Comparison of ENCODE assay signal across 17 cellular contexts in the genomic region with DNA sequence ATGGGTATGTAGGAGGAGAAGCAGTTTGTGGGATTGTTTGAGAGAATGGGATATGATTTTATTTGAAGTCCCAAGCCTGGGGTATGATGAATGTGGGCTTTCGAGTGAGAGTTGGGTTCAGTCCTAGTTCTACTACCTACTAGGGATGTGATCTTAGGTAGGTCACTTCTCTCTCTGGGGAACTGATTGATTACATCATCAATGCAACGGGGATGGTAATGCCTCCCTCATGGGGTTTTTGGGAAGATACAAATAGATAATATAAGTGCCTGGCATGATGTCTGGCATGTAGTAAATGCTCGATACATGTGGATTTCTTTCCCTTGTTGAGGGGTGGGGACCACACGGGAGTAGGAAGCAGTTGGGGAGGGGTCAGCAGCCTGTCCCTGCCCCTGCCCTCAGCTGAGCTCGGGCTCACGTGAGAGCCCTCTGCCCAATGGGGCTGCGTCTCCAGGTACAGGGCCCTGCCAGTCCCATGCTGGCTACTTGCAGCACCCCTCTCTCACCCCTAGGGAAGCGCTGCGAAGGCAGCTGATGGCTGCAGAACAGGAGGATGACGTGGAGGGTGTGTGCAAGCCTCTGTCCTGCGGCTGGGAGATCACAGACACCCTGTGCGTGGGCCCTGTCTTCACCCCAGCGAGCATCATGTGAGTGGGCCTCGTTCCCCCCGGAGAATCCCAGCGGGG. TPM values are rescaled to one million over a fixed set of nuclear protein-coding genes. Genes with fewer than 3 reads are reported as not detected.
A peak's percentile ranks its signal among the peaks of the same experiment; 100 is the strongest.
DNase-seq lines count a peak whose midpoint lies in the region; ATAC-seq, FAIRE-seq and TF ChIP-seq lines count a peak whose summit lies in the region.
"Had no signal": no experiment of that assay in that cellular context is flagged by ENCODE, and none has a peak within 500 bp of the region (broad histone marks: within the 10 kb centered on the region; RNA-seq: fewer than 3 reads in every experiment).

No MANE protein-coding gene starts in this region.

- H3K27me3 Mint-ChIP-seq in activated T-helper 17 cell treated with anti-CD3 and anti-CD28 coated beads, Interleukin-2, amount 50 U/mL, for 72 hours: no peaks in the 10 kb centered on the region
- H3K27me3 Mint-ChIP-seq: CD4-positive, alpha-beta T cell had no signal

- no peaks in the 10 kb centered on the region for H3K36me3 ChIP-seq in keratinocyte (ENCODE audit: control insufficient read depth in 2 of 2, extremely low read depth in 1 of 2, insufficient read depth in 2 of 2, low read length in 2 of 2)
- H3K36me3 ChIP-seq: esophagus squamous epithelium, sigmoid colon had no signal

- H3K9ac ChIP-seq in keratinocyte (ENCODE audit: control insufficient read depth, extremely low read depth, insufficient read depth, low read length): no peak overlapping the region

- TF ChIP-seq POLR2A in GM12891 (IDR thresholded peaks at IDR 0.05; ENCODE audit: low read depth, low read length): no peak

- H3K9me1 ChIP-seq in keratinocyte (ENCODE audit: control insufficient read depth, extremely low read depth, insufficient read depth, low read length): no peaks in the 10 kb centered on the region

- dilution Hi-C loops in keratinocyte (cut with MboI; ENCODE audit: extremely low pct_ligation_motif_present, low sequenced_read_pairs): no loop called here

- POLR2A ChIA-PET in GM10248 (lab: Yijun Ruan, JAX): no interaction called here

- no peaks in the 10 kb centered on the region for H4K20me1 ChIP-seq in keratinocyte (ENCODE audit: control insufficient read depth, extremely low read depth, insufficient read depth, low read length)

- no peak overlapping the region for H3K27ac ChIP-seq in keratinocyte (ENCODE audit: control insufficient read depth, insufficient read depth, low read length)
- H3K27ac ChIP-seq: esophagus squamous epithelium, sigmoid colon had no signal

- no peak overlapping the region for H3K4me3 Mint-ChIP-seq in activated T-helper 17 cell treated with anti-CD3 and anti-CD28 coated beads, Interleukin-2, amount 50 U/mL, for 72 hours
- H3K4me3 Mint-ChIP-seq: activated naive CD4-positive, alpha-beta T cell treated with anti-CD3 and anti-CD28 coated beads for 36 hours; CD4-positive, alpha-beta T cell; immature natural killer cell; T-helper 1 cell treated with Interleukin-12 subunit alpha and Interleukin-12 subunit beta and Interleukin-4 antibody, amounts not matched to agents 30 μg/mL and 1 μg/mL, for 36 hours had no signal

- H3K4me3 ChIP-seq in keratinocyte (ENCODE audit: control insufficient read depth in 2 of 3, extremely low read depth in 1 of 3, insufficient read depth in 2 of 3, low read depth in 1 of 3, low read length in 3 of 3): no peak overlapping the region
- H3K4me3 ChIP-seq: esophagus squamous epithelium, sigmoid colon had no signal

- TF ChIP-seq CTCF in GM10248 (IDR thresholded peaks at IDR 0.05; ENCODE audit: control extremely low read depth, extremely low read depth, low read depth, missing control alignments) (peak; percentile 20), keratinocyte (optimal IDR thresholded peaks at IDR 0.05 in 1 of 3, IDR thresholded peaks at IDR 0.05 in 1 of 3, conservative IDR thresholded peaks at IDR 0.05 in 1 of 3; ENCODE audit: extremely low read depth in 1 of 3, insufficient read depth in 2 of 3, low read length in 3 of 3) (peak in 2 of 3 experiments; percentile 14 to 25)

- DNase-seq in GM10248 (ENCODE audit: extremely low spot score) (peak; percentile 42), H4 (ENCODE audit: low spot score) (peak; percentile 2), keratinocyte (ENCODE audit: low read depth, low spot score) (no peak), GM12891 (ENCODE audit: insufficient read length, low spot score) (no peak), COLO668 (lab: John Stamatoyannopoulos, UW; ENCODE audit: unreplicated experiment) (no peak), NCI-H1436 treated with DMSO at 0.1 percent for 48 hours (lab: John Stamatoyannopoulos, UW) (no peak), GM19238 (ENCODE audit: insufficient read length, low spot score) (no peak)
- DNase-seq: activated CD4-positive, alpha-beta T cell treated with anti-CD3 and anti-CD28 coated beads, Interleukin-2, amount 50 U/mL, for 4 hours; activated naive CD4-positive, alpha-beta T cell treated with anti-CD3 and anti-CD28 coated beads for 36 hours; CD4-positive, alpha-beta T cell; esophagus squamous epithelium; immature natural killer cell; NCI-H2029; sigmoid colon had no signal

- no peaks in the 10 kb centered on the region for H3K9me3 Mint-ChIP-seq in activated T-helper 17 cell treated with anti-CD3 and anti-CD28 coated beads, Interleukin-2, amount 50 U/mL, for 72 hours
- H3K9me3 Mint-ChIP-seq: activated naive CD4-positive, alpha-beta T cell treated with anti-CD3 and anti-CD28 coated beads for 36 hours; CD4-positive, alpha-beta T cell; immature natural killer cell; T-helper 1 cell treated with Interleukin-12 subunit alpha and Interleukin-12 subunit beta and Interleukin-4 antibody, amounts not matched to agents 30 μg/mL and 1 μg/mL, for 36 hours had no signal

- H3K9me3 ChIP-seq in keratinocyte (ENCODE audit: control insufficient read depth, low read depth, low read length): no peaks in the 10 kb centered on the region
- H3K9me3 ChIP-seq: esophagus squamous epithelium, sigmoid colon had no signal

- no peak overlapping the region for H3K4me2 ChIP-seq in keratinocyte (ENCODE audit: control insufficient read depth, extremely low read depth, insufficient read depth, low read depth, low read length)

- ATAC-seq in activated T-helper 17 cell treated with anti-CD3 and anti-CD28 coated beads, Interleukin-2, amount 50 U/mL, for 72 hours (replicated peaks): no peak

- no peaks in the 10 kb centered on the region for H3K4me1 Mint-ChIP-seq in activated T-helper 17 cell treated with anti-CD3 and anti-CD28 coated beads, Interleukin-2, amount 50 U/mL, for 72 hours
- H3K4me1 Mint-ChIP-seq: immature natural killer cell had no signal

- no peaks in the 10 kb centered on the region for H3K79me2 ChIP-seq in keratinocyte (ENCODE audit: control insufficient read depth, insufficient read depth, low read length)

- no peaks in the 10 kb centered on the region for H3K36me3 Mint-ChIP-seq in activated T-helper 17 cell treated with anti-CD3 and anti-CD28 coated beads, Interleukin-2, amount 50 U/mL, for 72 hours (ENCODE audit: low read depth)

- peak overlapping the region; percentile 39 for H3K27ac Mint-ChIP-seq in activated T-helper 17 cell treated with anti-CD3 and anti-CD28 coated beads, Interleukin-2, amount 50 U/mL, for 72 hours
- H3K27ac Mint-ChIP-seq: activated naive CD4-positive, alpha-beta T cell treated with anti-CD3 and anti-CD28 coated beads for 36 hours; CD4-positive, alpha-beta T cell had no signal

- FAIRE-seq in keratinocyte (lab: Jason Lieb, UNC) (no peak), GM12891 (lab: Jason Lieb, UNC) (no peak)
- FAIRE-seq: H54 had no signal

- CTCF ChIA-PET in GM10248 (lab: Yijun Ruan, JAX): interaction anchor here (1.1 to 6.9 kb wide), 4 partner anchors 7 to 33 kb away, joined by 4 to 44 read pairs (median 10); no protein-coding TSS in a partner anchor

- H2AFZ ChIP-seq in keratinocyte (ENCODE audit: control insufficient read depth, low read length): no peak overlapping the region

- H3K4me1 ChIP-seq in keratinocyte (ENCODE audit: control insufficient read depth, extremely low read depth, insufficient read depth, low read length): peaks cover 18% of the 10 kb centered on the region
- H3K4me1 ChIP-seq: sigmoid colon had no signal

- no peaks in the 10 kb centered on the region for H3K27me3 ChIP-seq in keratinocyte (ENCODE audit: control insufficient read depth, extremely low read depth, insufficient read depth, low read length)
- H3K27me3 ChIP-seq: esophagus squamous epithelium, sigmoid colon had no signal

TF ChIP-seq in GM12891, 5 proteins besides CTCF, POLR2A, EP300 and RAD21:
- TF ChIP-seq SPI1 (IDR thresholded peaks at IDR 0.05; ENCODE audit: low read depth, low read length) (no peak), PAX5 (IDR thresholded peaks at IDR 0.05; ENCODE audit: insufficient read depth, low read length, severe bottlenecking) (no peak), TAF1 (IDR thresholded peaks at IDR 0.05; ENCODE audit: low read depth, low read length) (no peak), POLR2AphosphoS5 (IDR thresholded peaks at IDR 0.05; ENCODE audit: low read depth, low read length) (no peak), POU2F2 (IDR thresholded peaks at IDR 0.05; ENCODE audit: low read depth, low read length) (no peak)

RNA-seq across cellular contexts. Expression of gene AZIN2, which starts 38.7 kb away (rescaled TPM):
- 3.9 and 5.8 TPM in 2 replicates for total RNA-seq in H4 (2014; rRNA removed; shearing (Covaris generic))
- 1 to 10 TPM; 3.4 to 3.7 TPM for total RNA-seq in activated T-helper 17 cell treated with anti-CD3 and anti-CD28 coated beads, Interleukin-2, amount 50 U/mL, for 72 hours
- polyA plus RNA-seq in keratinocyte: 5.9 to 9.1 TPM (median 6.7 TPM) in 3 replicates
- polyA plus RNA-seq in keratinocyte (2011; ENCODE audit: low read depth): 1.1 TPM
- 4.0 and 7.1 TPM in 2 replicates for polyA plus RNA-seq in keratinocyte (2011; cell fraction: cytosol; rRNA removed)
- polyA plus RNA-seq in keratinocyte (2011; cell fraction: nucleus; rRNA removed): 15.5 and 24.5 TPM in 2 replicates
- 2.9 and 5.1 TPM in 2 replicates for polyA plus RNA-seq in keratinocyte (2012; ENCODE audit: low replicate concordance)
- polyA minus RNA-seq in keratinocyte: 3.2 to 8.6 TPM (median 8.3 TPM) in 3 replicates
- polyA minus RNA-seq in keratinocyte (2011; cell fraction: cytosol; rRNA and poly(A)+ RNA removed): 10.0 TPM
- polyA minus RNA-seq in keratinocyte (2011; cell fraction: nucleus; rRNA and poly(A)+ RNA removed): 8.8 and 15.8 TPM in 2 replicates
- polyA plus RNA-seq in GM12891 (2012; ENCODE audit: low read depth, missing spikeins): 0.42 TPM

Comparison
In these comparisons a context has a peak if more than half of its experiments do, and no peak if none do; other contexts are left out.
1. DNase-seq: peak in GM10248 (single experiment) and H4 (single experiment); none in keratinocyte (single experiment), GM12891 (single experiment), COLO668 (single experiment), NCI-H1436 treated with DMSO at 0.1 percent for 48 hours (single experiment) and GM19238 (single experiment).